In the genomic region with DNA sequence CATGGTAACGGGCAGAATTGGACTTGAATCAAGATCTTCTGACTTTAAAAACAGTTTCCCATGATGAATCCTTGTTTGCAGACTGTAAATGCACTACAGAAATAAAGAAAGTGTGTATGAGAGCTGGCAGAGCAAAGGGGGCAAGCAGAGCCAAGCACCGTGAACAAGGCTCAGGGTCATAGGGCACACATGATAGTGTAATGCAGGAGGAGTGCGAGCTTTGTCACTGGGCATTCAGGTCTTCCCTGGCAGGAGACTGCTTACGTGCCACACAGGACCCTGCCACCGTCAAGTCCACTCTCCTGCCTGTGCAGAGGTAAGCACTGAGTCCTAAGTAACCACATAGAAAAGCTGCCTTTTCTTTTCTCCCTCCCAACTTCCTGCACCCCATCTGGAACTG, we compare ENCODE assay signal across 19 cellular contexts.
DNase-seq lines count a peak whose midpoint lies in the region; ATAC-seq and TF ChIP-seq lines count a peak whose summit lies in the region.
"Had no signal": no experiment of that assay in that cellular context is flagged by ENCODE, and none has a peak within 500 bp of the region (broad histone marks: within the 10 kb centered on the region; RNA-seq: fewer than 3 reads in every experiment).

No MANE protein-coding gene starts in this region.

- H3K36me3 Mint-ChIP-seq in nephron progenitor cell (ENCODE audit: low read depth): no peaks in the 10 kb centered on the region
- H3K36me3 Mint-ChIP-seq: CD4-positive, CD25-positive, alpha-beta regulatory T cell; CD8-positive, alpha-beta memory T cell had no signal

- peak overlapping the region; percentile 5 for H2AFZ ChIP-seq in IMR-90 (replicated peaks; ENCODE audit: low read length, poor library complexity)
- H2AFZ ChIP-seq: GM23248 had no signal

- WGBS in IMR-90 (ENCODE audit: extremely low coverage in 2 of 2, insufficient read length in 1 of 2), 2 experiments: 67% methylated on average over 2 of the region's 5 CpGs; no CpG with 5 or more reads in 1 of the 2 experiments
- 31 to 39% methylated on average over 5 of the region's 5 CpGs for WGBS in body of pancreas, 2 donors

- peaks cover 9% of the 10 kb centered on the region for H3K4me1 Mint-ChIP-seq in nephron progenitor cell
- H3K4me1 Mint-ChIP-seq: CD8-positive, alpha-beta memory T cell had no signal

- no peaks in the 10 kb centered on the region for H3K9me1 ChIP-seq in IMR-90 (ENCODE audit: insufficient read depth, low read length)

- H3K4me2 ChIP-seq in IMR-90 (ENCODE audit: low read depth, low read length): no peak overlapping the region

- no peaks in the 10 kb centered on the region for H3K79me1 ChIP-seq in IMR-90 (ENCODE audit: low read depth in 1 of 2, low read length in 2 of 2)

- no peak overlapping the region for H3K14ac ChIP-seq in IMR-90 (replicated peaks; ENCODE audit: low read depth, low read length)

- H3K9ac ChIP-seq in IMR-90 (ENCODE audit: low read depth, low read length): no peak overlapping the region
- H3K9ac ChIP-seq: GM23248 had no signal

- no peaks in the 10 kb centered on the region for H4K20me1 ChIP-seq in IMR-90 (ENCODE audit: insufficient read depth, low read length)

- H3K4ac ChIP-seq in IMR-90 (ENCODE audit: low read depth, low read length): no peak overlapping the region

- H3K27me3 ChIP-seq in IMR-90 (ENCODE audit: control insufficient read depth, insufficient read depth, low read length): no peaks in the 10 kb centered on the region
- H3K27me3 ChIP-seq in body of pancreas: no peaks in the 10 kb centered on the region

- no peak overlapping the region for H2AK5ac ChIP-seq in IMR-90 (ENCODE audit: low read depth, low read length)

- POLR2A ChIA-PET in IMR-90 (lab: Charles Lee; ENCODE audit: unreplicated experiment): no interaction called here

- no peak for TF ChIP-seq RAD21 in IMR-90 (IDR thresholded peaks at IDR 0.05; ENCODE audit: low read length)

- H3K18ac ChIP-seq in IMR-90 (ENCODE audit: low read depth, low read length): no peak overlapping the region

- in situ Hi-C loops in IMR-90 (cut with MboI; ENCODE audit: low sequenced_read_pairs): no loop called here

- no peaks in the 10 kb centered on the region for H3K9me3 Mint-ChIP-seq in nephron progenitor cell
- H3K9me3 Mint-ChIP-seq: CD4-positive, CD25-positive, alpha-beta regulatory T cell had no signal

- H2BK5ac ChIP-seq in IMR-90 (ENCODE audit: low read depth, low read length, poor library complexity, severe bottlenecking): no peak overlapping the region

- H3K36me3 ChIP-seq in IMR-90 (ENCODE audit: control insufficient read depth, insufficient read depth, low read length) (no peaks in the 10 kb centered on the region), body of pancreas (replicated peaks in 1 of 2; ENCODE audit: insufficient read depth in 1 of 2, low read depth in 2 of 2) (no peaks in the 10 kb centered on the region)
- H3K36me3 ChIP-seq: BE2C had no signal

- TF ChIP-seq CTCF in IMR-90 (conservative IDR thresholded peaks at IDR 0.05; ENCODE audit: low read depth, low read length) (no peak), body of pancreas (IDR thresholded peaks at IDR 0.05) (no peak), nephron progenitor cell (IDR thresholded peaks at IDR 0.05) (no peak)

- intact Hi-C loops in IMR-90 (cut with micrococcal nuclease) (no loop called here), body of pancreas (cut with DNase I) (no loop called here), left colon (cut with DNase I, micrococcal nuclease) (no loop called here)

- H3K4me1 ChIP-seq in IMR-90 (ENCODE audit: control insufficient read depth, insufficient read depth, low read length) (no peaks in the 10 kb centered on the region), body of pancreas (peaks cover 45% of the 10 kb centered on the region)
- H3K4me1 ChIP-seq: BE2C had no signal

- no peak overlapping the region for H3K23ac ChIP-seq in IMR-90 (ENCODE audit: low read depth, low read length)

- dilution Hi-C loops in IMR-90 (cut with HindIII; ENCODE audit: low sequenced_read_pairs, unreplicated experiment): no loop called here

- H2BK20ac ChIP-seq in IMR-90 (ENCODE audit: low read depth, low read length): no peak overlapping the region

- peaks cover 7% of the 10 kb centered on the region for H3K27me3 Mint-ChIP-seq in nephron progenitor cell (ENCODE audit: low read depth, poor library complexity)

- H3K27ac ChIP-seq in IMR-90 (ENCODE audit: insufficient read depth, low read length) (no peak overlapping the region), body of pancreas (no peak overlapping the region)
- H3K27ac ChIP-seq: GM23248, HL-60 had no signal

- H4K5ac ChIP-seq in IMR-90 (ENCODE audit: low read depth, low read length): no peak overlapping the region

- no peak overlapping the region for H2AK9ac ChIP-seq in IMR-90 (replicated peaks; ENCODE audit: low read depth, low read length, poor library complexity)

- CTCF ChIA-PET in IMR-90 (lab: Yijun Ruan, JAX): no interaction called here

- ATAC-seq in IMR-90 (ENCODE audit: low read depth): no peak
- peak; percentile 33 for ATAC-seq in body of pancreas
- peak; percentile 37 for ATAC-seq in left colon
- ATAC-seq in HG02870 (IDR thresholded peaks at IDR 0.05; ENCODE audit: unreplicated experiment): no peak

- no peak overlapping the region for H4K8ac ChIP-seq in IMR-90 (ENCODE audit: low read depth in 2 of 2, low read length in 2 of 2)

- no peak for DNase-seq in IMR-90
- no peak for DNase-seq in body of pancreas
- DNase-seq in left colon: no peak
- DNase-seq in nephron progenitor cell: no peak
- no peak for DNase-seq in HCEC 1CT
- DNase-seq in NCI-H1092 treated with DMSO at 0.1 percent for 48 hours (lab: John Stamatoyannopoulos, UW): no peak
- DNase-seq in NCI-H510A treated with DMSO at 0.1 percent for 48 hours (lab: John Stamatoyannopoulos, UW): no peak
- DNase-seq: ACHN; BE2C; C1 segment of cervical spinal cord; CD4-positive, CD25-positive, alpha-beta regulatory T cell; CD8-positive, alpha-beta memory T cell; COR-L47; DMS 273 treated with DMSO at 0.1 percent for 48 hours; GM23248; H7; KG1 had no signal

- no peak overlapping the region for H3K4me3 ChIP-seq in IMR-90 (ENCODE audit: insufficient read depth, low read depth, low read length)
- no peak overlapping the region for H3K4me3 ChIP-seq in body of pancreas
- H3K4me3 ChIP-seq: GM23248 had no signal

- no peak overlapping the region for H3K56ac ChIP-seq in IMR-90 (ENCODE audit: extremely low read depth, insufficient read depth, low read length)

- peak overlapping the region; percentile 73 for H3K27ac Mint-ChIP-seq in nephron progenitor cell
- H3K27ac Mint-ChIP-seq: CD8-positive, alpha-beta memory T cell had no signal

- H2BK120ac ChIP-seq in IMR-90 (ENCODE audit: low read depth, low read length): no peak overlapping the region

- no peak overlapping the region for H3K4me3 Mint-ChIP-seq in nephron progenitor cell
- H3K4me3 Mint-ChIP-seq: CD4-positive, CD25-positive, alpha-beta regulatory T cell; CD8-positive, alpha-beta memory T cell had no signal

- no peak overlapping the region for H4K91ac ChIP-seq in IMR-90 (ENCODE audit: insufficient read depth, low read depth, low read length)

- H2BK15ac ChIP-seq in IMR-90 (ENCODE audit: low read depth, low read length): no peak overlapping the region

- H3K9me3 ChIP-seq in IMR-90 (ENCODE audit: control insufficient read depth, insufficient read depth, low read length) (no peaks in the 10 kb centered on the region), body of pancreas (no peaks in the 10 kb centered on the region)
- H3K9me3 ChIP-seq: BE2C had no signal

- no TSS peak for BruUV-seq in IMR-90 (replicated peaks; lab: Mats Ljungman, UMichigan)

- TF ChIP-seq POLR2A in IMR-90 (IDR thresholded peaks at IDR 0.05; ENCODE audit: low read depth, low read length): no peak
- no peak for TF ChIP-seq POLR2A in body of pancreas (IDR thresholded peaks at IDR 0.05)

TF ChIP-seq in IMR-90, 13 proteins besides CTCF, POLR2A, EP300 and RAD21:
- TF ChIP-seq NFE2L2 (IDR thresholded peaks at IDR 0.05; ENCODE audit: low read depth, low read length) (no peak), CEBPB (IDR thresholded peaks at IDR 0.05; ENCODE audit: low read depth, low read length) (no peak), RCOR1 (IDR thresholded peaks at IDR 0.05; ENCODE audit: insufficient replicate concordance, low read length) (no peak), SMC3 (IDR thresholded peaks at IDR 0.05; ENCODE audit: low read depth, low read length) (no peak), MAFK (IDR thresholded peaks at IDR 0.05; ENCODE audit: low read depth, low read length) (no peak), MAZ (IDR thresholded peaks at IDR 0.05; ENCODE audit: borderline replicate concordance, low read depth, low read length) (no peak), FOS (IDR thresholded peaks at IDR 0.05; ENCODE audit: low read depth, low read length) (no peak)
- TF ChIP-seq, protein P1, sequence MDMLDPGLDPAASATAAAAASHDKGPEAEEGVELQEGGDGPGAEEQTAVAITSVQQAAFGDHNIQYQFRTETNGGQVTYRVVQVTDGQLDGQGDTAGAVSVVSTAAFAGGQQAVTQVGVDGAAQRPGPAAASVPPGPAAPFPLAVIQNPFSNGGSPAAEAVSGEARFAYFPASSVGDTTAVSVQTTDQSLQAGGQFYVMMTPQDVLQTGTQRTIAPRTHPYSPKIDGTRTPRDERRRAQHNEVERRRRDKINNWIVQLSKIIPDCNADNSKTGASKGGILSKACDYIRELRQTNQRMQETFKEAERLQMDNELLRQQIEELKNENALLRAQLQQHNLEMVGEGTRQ (IDR thresholded peaks at IDR 0.05; ENCODE audit: low read depth, low read length): no peak

Comparison
In these comparisons a context has a peak if more than half of its experiments do, and no peak if none do; other contexts are left out.
1. ATAC-seq: peak in body of pancreas (single experiment) and left colon (single experiment); none in IMR-90 (single experiment) and HG02870 (single experiment).